ENCODE assay signal across 9 cellular contexts in genomic region chr7:116588641-116589594, GRCh38.
A peak's percentile ranks its signal among the peaks of the same experiment; 100 is the strongest.
DNase-seq lines count a peak whose midpoint lies in the region; ATAC-seq and TF ChIP-seq lines count a peak whose summit lies in the region.
"Had no signal": no experiment of that assay in that cellular context is flagged by ENCODE, and none has a peak within 500 bp of the region (broad histone marks: within the 10 kb centered on the region; RNA-seq: fewer than 3 reads in every experiment).

No MANE protein-coding gene starts in this region.

- H3K27ac Mint-ChIP-seq in MCF 10A (ENCODE audit: low read depth, unreplicated experiment): peak overlapping the region; percentile 85
- H3K27ac Mint-ChIP-seq: activated naive CD8-positive, alpha-beta T cell treated with anti-CD3 and anti-CD28 coated beads, Interleukin-2, amount 10 ng/mL, durations not matched to agents 7 days and 5 days had no signal

- H3K9me3 Mint-ChIP-seq in MCF 10A (ENCODE audit: unreplicated experiment): no peaks in the 10 kb centered on the region
- H3K9me3 Mint-ChIP-seq: activated naive CD8-positive, alpha-beta T cell treated with anti-CD3 and anti-CD28 coated beads, Interleukin-2, amount 10 ng/mL, durations not matched to agents 7 days and 5 days had no signal

- ATAC-seq in HG02678 (IDR thresholded peaks at IDR 0.05; ENCODE audit: unreplicated experiment) (peak; percentile 45), left colon (peak; percentile 23), upper lobe of left lung (ENCODE audit: low FRiP score in 2 of 2) (peak in 1 of 2 donors; percentile 78)

- no peak for TF ChIP-seq EP300 in upper lobe of left lung (IDR thresholded peaks at IDR 0.05)

- H3K27me3 ChIP-seq in upper lobe of left lung: no peaks in the 10 kb centered on the region

- H3K36me3 Mint-ChIP-seq in MCF 10A (ENCODE audit: insufficient read depth, unreplicated experiment): peaks cover 4% of the 10 kb centered on the region
- H3K36me3 Mint-ChIP-seq: activated naive CD8-positive, alpha-beta T cell treated with anti-CD3 and anti-CD28 coated beads, Interleukin-2, amount 10 ng/mL, durations not matched to agents 7 days and 5 days had no signal

- H3K4me1 ChIP-seq in upper lobe of left lung: peaks cover 9 to 33% (median 21%) of the 10 kb centered on the region in 4 donors

- peaks cover 10% of the 10 kb centered on the region for H3K27me3 Mint-ChIP-seq in MCF 10A (ENCODE audit: insufficient read depth, unreplicated experiment)

- POLR2A ChIA-PET in MCF 10A (lab: Yijun Ruan, JAX): interaction anchor here (0.7 to 2.7 kb wide), 11 partner anchors 32 to 418 kb away, joined by 3 to 19 read pairs (median 3); partner anchors contain the start of gene CAV1

- no peak overlapping the region for H3K4me3 Mint-ChIP-seq in MCF 10A (ENCODE audit: unreplicated experiment)
- H3K4me3 Mint-ChIP-seq: activated naive CD8-positive, alpha-beta T cell treated with anti-CD3 and anti-CD28 coated beads, Interleukin-2, amount 10 ng/mL, durations not matched to agents 7 days and 5 days had no signal

- 15 to 21% methylated on average over 4 of the region's 4 CpGs for WGBS in upper lobe of left lung, 2 donors

- no TSS peak for BruUV-seq in MCF 10A (replicated peaks; lab: Mats Ljungman, UMichigan)

- no peak for TF ChIP-seq POLR2A in upper lobe of left lung (IDR thresholded peaks at IDR 0.05)

- peak; percentile 34 for DNase-seq in NCI-H1436 (lab: John Stamatoyannopoulos, UW)
- DNase-seq in NCI-H1436 treated with DMSO at 0.1 percent for 48 hours (lab: John Stamatoyannopoulos, UW): no peak
- DNase-seq in NCI-H748 (lab: John Stamatoyannopoulos, UW; ENCODE audit: unreplicated experiment): peak; percentile 62
- peak; percentile 64 for DNase-seq in MCF 10A (ENCODE audit: unreplicated experiment)
- DNase-seq in left colon: no peak
- no peak for DNase-seq in upper lobe of left lung
- DNase-seq in activated T-cell treated with anti-CD3 and anti-CD28 coated beads, Interleukin-2, amount 50 U/mL, for 48 hours: no peak

- H3K4me3 ChIP-seq in upper lobe of left lung: no peak overlapping the region

- H3K36me3 ChIP-seq in upper lobe of left lung: no peaks in the 10 kb centered on the region

- intact Hi-C loops in MCF 10A (cut with micrococcal nuclease) (loop anchor here (1.0 to 5.0 kb wide), 6 partner anchors 63 to 416 kb away; no protein-coding TSS in a partner anchor), left colon (cut with DNase I, micrococcal nuclease) (loop anchor here in 1 of 2 donors (5.0 to 10.0 kb wide), 2 partner anchors 64 to 417 kb away; partner anchors contain the start of gene CAV1)

- CTCF ChIA-PET in MCF 10A (lab: Yijun Ruan, JAX): interaction anchor here (0.6 to 4.9 kb wide), 20 partner anchors 12 to 415 kb away, joined by 3 to 96 read pairs (median 4); partner anchors contain the start of genes CAV1 and TES

- H3K4me1 Mint-ChIP-seq in MCF 10A (ENCODE audit: insufficient read depth, unreplicated experiment): peaks cover 16% of the 10 kb centered on the region

- no peaks in the 10 kb centered on the region for H3K9me3 ChIP-seq in upper lobe of left lung

- peak; percentile 57 for TF ChIP-seq CTCF in MCF 10A (IDR thresholded peaks at IDR 0.05; ENCODE audit: unreplicated experiment)
- peak; percentile 35 to 78 (median 70) for TF ChIP-seq CTCF in upper lobe of left lung (IDR thresholded peaks at IDR 0.05)

- H3K27ac ChIP-seq in upper lobe of left lung: peak overlapping the region; percentile 11 to 67 (median 35)

Comparison
In these comparisons a context has a peak if more than half of its experiments do, and no peak if none do; other contexts are left out.
1. DNase-seq: peak in NCI-H1436 (single experiment), NCI-H748 (single experiment) and MCF 10A (single experiment); none in NCI-H1436 treated with DMSO at 0.1 percent for 48 hours (single experiment), left colon (0 of 2), upper lobe of left lung (0 of 2) and activated T-cell treated with anti-CD3 and anti-CD28 coated beads, Interleukin-2, amount 50 U/mL, for 48 hours (0 of 2).